1 cellular context compared by ENCODE assay signal in the genomic region with DNA sequence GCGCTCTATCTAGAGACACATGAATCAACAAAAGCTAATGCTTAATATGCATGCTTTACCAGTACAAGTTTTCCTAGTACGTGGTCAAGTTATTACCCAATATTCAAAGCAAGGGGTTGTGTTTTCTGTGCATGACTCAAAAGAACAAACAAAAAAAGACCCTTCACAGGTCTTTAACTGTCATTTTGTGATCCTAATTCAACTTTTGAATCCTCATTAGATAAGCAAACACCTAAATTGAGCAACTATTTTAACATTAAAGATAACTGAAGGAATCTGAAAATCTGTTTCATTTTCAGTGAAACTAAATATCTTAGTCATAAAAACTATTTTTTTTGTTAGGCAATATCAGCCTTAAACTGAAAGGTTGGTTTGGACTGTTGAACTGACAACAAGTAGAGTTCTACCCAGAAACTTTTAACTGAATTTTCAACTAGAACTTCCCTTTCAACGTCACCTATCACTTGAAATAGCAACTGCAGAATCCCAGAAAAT.
TF ChIP-seq lines count a peak whose summit lies in the region.

No MANE protein-coding gene starts in this region.

TF ChIP-seq in WTC11, 78 proteins besides CTCF, POLR2A, EP300 and RAD21 (continued from another document):
- TF ChIP-seq, protein P1, sequence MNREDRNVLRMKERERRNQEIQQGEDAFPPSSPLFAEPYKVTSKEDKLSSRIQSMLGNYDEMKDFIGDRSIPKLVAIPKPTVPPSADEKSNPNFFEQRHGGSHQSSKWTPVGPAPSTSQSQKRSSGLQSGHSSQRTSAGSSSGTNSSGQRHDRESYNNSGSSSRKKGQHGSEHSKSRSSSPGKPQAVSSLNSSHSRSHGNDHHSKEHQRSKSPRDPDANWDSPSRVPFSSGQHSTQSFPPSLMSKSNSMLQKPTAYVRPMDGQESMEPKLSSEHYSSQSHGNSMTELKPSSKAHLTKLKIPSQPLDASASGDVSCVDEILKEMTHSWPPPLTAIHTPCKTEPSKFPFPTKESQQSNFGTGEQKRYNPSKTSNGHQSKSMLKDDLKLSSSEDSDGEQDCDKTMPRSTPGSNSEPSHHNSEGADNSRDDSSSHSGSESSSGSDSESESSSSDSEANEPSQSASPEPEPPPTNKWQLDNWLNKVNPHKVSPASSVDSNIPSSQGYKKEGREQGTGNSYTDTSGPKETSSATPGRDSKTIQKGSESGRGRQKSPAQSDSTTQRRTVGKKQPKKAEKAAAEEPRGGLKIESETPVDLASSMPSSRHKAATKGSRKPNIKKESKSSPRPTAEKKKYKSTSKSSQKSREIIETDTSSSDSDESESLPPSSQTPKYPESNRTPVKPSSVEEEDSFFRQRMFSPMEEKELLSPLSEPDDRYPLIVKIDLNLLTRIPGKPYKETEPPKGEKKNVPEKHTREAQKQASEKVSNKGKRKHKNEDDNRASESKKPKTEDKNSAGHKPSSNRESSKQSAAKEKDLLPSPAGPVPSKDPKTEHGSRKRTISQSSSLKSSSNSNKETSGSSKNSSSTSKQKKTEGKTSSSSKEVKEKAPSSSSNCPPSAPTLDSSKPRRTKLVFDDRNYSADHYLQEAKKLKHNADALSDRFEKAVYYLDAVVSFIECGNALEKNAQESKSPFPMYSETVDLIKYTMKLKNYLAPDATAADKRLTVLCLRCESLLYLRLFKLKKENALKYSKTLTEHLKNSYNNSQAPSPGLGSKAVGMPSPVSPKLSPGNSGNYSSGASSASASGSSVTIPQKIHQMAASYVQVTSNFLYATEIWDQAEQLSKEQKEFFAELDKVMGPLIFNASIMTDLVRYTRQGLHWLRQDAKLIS (CRISPR knock-in tag; IDR thresholded peaks at IDR 0.05; ENCODE audit: borderline replicate concordance) = no peak
- TF ChIP-seq, protein P2, sequence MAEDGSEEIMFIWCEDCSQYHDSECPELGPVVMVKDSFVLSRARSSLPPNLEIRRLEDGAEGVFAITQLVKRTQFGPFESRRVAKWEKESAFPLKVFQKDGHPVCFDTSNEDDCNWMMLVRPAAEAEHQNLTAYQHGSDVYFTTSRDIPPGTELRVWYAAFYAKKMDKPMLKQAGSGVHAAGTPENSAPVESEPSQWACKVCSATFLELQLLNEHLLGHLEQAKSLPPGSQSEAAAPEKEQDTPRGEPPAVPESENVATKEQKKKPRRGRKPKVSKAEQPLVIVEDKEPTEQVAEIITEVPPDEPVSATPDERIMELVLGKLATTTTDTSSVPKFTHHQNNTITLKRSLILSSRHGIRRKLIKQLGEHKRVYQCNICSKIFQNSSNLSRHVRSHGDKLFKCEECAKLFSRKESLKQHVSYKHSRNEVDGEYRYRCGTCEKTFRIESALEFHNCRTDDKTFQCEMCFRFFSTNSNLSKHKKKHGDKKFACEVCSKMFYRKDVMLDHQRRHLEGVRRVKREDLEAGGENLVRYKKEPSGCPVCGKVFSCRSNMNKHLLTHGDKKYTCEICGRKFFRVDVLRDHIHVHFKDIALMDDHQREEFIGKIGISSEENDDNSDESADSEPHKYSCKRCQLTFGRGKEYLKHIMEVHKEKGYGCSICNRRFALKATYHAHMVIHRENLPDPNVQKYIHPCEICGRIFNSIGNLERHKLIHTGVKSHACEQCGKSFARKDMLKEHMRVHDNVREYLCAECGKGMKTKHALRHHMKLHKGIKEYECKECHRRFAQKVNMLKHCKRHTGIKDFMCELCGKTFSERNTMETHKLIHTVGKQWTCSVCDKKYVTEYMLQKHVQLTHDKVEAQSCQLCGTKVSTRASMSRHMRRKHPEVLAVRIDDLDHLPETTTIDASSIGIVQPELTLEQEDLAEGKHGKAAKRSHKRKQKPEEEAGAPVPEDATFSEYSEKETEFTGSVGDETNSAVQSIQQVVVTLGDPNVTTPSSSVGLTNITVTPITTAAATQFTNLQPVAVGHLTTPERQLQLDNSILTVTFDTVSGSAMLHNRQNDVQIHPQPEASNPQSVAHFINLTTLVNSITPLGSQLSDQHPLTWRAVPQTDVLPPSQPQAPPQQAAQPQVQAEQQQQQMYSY (CRISPR knock-in tag; IDR thresholded peaks at IDR 0.05) = no peak
